Comparison of ENCODE assay signal across 13 cellular contexts in genomic region chr16:29826342-29826695, GRCh38. TPM values are rescaled to one million over a fixed set of nuclear protein-coding genes. Genes with fewer than 3 reads are reported as not detected.
DNase-seq lines count a peak whose midpoint lies in the region; ATAC-seq, FAIRE-seq and TF ChIP-seq lines count a peak whose summit lies in the region.
"Had no signal": no experiment of that assay in that cellular context is flagged by ENCODE, and none has a peak within 500 bp of the region (broad histone marks: within the 10 kb centered on the region; RNA-seq: fewer than 3 reads in every experiment).

No MANE protein-coding gene starts in this region.

- no peaks in the 10 kb centered on the region for H3K36me3 ChIP-seq in pancreas

- peaks cover 6% of the 10 kb centered on the region for H3K27me3 Mint-ChIP-seq in HFFc6 (ENCODE audit: insufficient read depth)
- no peaks in the 10 kb centered on the region for H3K27me3 Mint-ChIP-seq in central memory CD8-positive, alpha-beta T cell

- H3K4me3 Mint-ChIP-seq in HFFc6, result peak overlapping the region; percentile 98; the same call in 1 of the 2 replicates
- H3K4me3 Mint-ChIP-seq in central memory CD8-positive, alpha-beta T cell, result peak overlapping the region; percentile 41

- 86% methylated on average over 8 of the region's 8 CpGs for WGBS in A549 (ENCODE audit: missing lambda C conversion rate)
- 88 to 89% methylated on average over 3 to 5 of the region's 8 CpGs for WGBS in pancreas, 2 donors

- ATAC-seq in A549, result no peak
- ATAC-seq in central memory CD8-positive, alpha-beta T cell (replicated peaks; ENCODE audit: extremely low read depth, poor library complexity, severe bottlenecking), result no peak
- no peak for ATAC-seq in pancreas
- no peak for ATAC-seq in HG02678 (IDR thresholded peaks at IDR 0.05; ENCODE audit: unreplicated experiment)
- no peak for ATAC-seq in GM18505 (IDR thresholded peaks at IDR 0.05; ENCODE audit: unreplicated experiment)

- H3K27ac ChIP-seq in A549, result peak overlapping the region; percentile 92 to 93
- peak overlapping the region in 3 of 4 donors; percentile 26 to 93 (median 92) for H3K27ac ChIP-seq in pancreas
- H3K27ac ChIP-seq: VCaP had no signal

- H3K27ac Mint-ChIP-seq in HFFc6, result peak overlapping the region; percentile 97
- H3K27ac Mint-ChIP-seq in central memory CD8-positive, alpha-beta T cell (ENCODE audit: low read depth), result peak overlapping the region; percentile 84

- H3K36me3 Mint-ChIP-seq in HFFc6 (ENCODE audit: low read depth), result peaks cover 18% of the 10 kb centered on the region
- peaks cover 20% of the 10 kb centered on the region for H3K36me3 Mint-ChIP-seq in central memory CD8-positive, alpha-beta T cell (ENCODE audit: insufficient read depth)

- H3K4me1 ChIP-seq in A549 (peaks cover 89% of the 10 kb centered on the region), pancreas (peaks cover 62 to 79% (median 71%) of the 10 kb centered on the region in 3 donors)

- H3K9me3 ChIP-seq in A549 (no peaks in the 10 kb centered on the region), pancreas (no peaks in the 10 kb centered on the region)

- in situ Hi-C loops in ACHN (cut with HindIII; ENCODE audit: low pct_ligation_motif_present, low pct_unique_long_range_greater_than_20kb, low sequenced_read_pairs), result no loop called here

- no peak for TF ChIP-seq POLR2A in A549 (IDR thresholded peaks at IDR 0.05; ENCODE audit: low read length)
- TF ChIP-seq POLR2A in GM18505 (IDR thresholded peaks at IDR 0.05; ENCODE audit: borderline replicate concordance, extremely low read depth, insufficient read depth, insufficient read length), result no peak

- POLR2A ChIA-PET in A549 (lab: Yijun Ruan, JAX), result interaction anchor here (0.6 to 0.7 kb wide), 2 partner anchors 20 to 222 kb away, joined by 4 read pairs; partner anchors contain the start of gene MAZ

- H3K9me3 Mint-ChIP-seq in HFFc6, result no peaks in the 10 kb centered on the region
- no peaks in the 10 kb centered on the region for H3K9me3 Mint-ChIP-seq in central memory CD8-positive, alpha-beta T cell

- no peak for DNase-seq in A549 (ENCODE audit: low read depth in 1 of 2, low spot score in 1 of 2)
- no peak for DNase-seq in HFFc6
- no peak for DNase-seq in central memory CD8-positive, alpha-beta T cell (ENCODE audit: low spot score in 2 of 2)
- DNase-seq in pancreas, result no peak
- no peak for DNase-seq in HCEC 1CT
- DNase-seq in ACHN, result no peak
- DNase-seq: NCI-H2171; PC-9; stimulated activated CD4-positive, alpha-beta T cell treated with anti-CD3 and anti-CD28 coated beads, Interleukin-1b, Interleukin-23, amount 100 ng/mL, for 48 hours had no signal

- CTCF ChIA-PET in A549 (lab: Yijun Ruan, JAX), result interaction anchor here (0.6 to 24.4 kb wide), 9 partner anchors 10 to 871 kb away, joined by 3 to 568 read pairs (median 4); partner anchors contain the start of genes PAGR1 and TLCD3B

- TF ChIP-seq EP300 in A549 (IDR thresholded peaks at IDR 0.05), result no peak

- H3K27me3 ChIP-seq in pancreas, result no peaks in the 10 kb centered on the region

- no peak overlapping the region for H3K4me3 ChIP-seq in A549
- H3K4me3 ChIP-seq in pancreas, result no peak overlapping the region
- H3K4me3 ChIP-seq: PC-9 had no signal

- peaks cover 61% of the 10 kb centered on the region for H3K4me1 Mint-ChIP-seq in HFFc6 (ENCODE audit: low read depth)
- peaks cover 32% of the 10 kb centered on the region for H3K4me1 Mint-ChIP-seq in central memory CD8-positive, alpha-beta T cell

- H3K4me2 ChIP-seq in A549, result peak overlapping the region; percentile 87

- TF ChIP-seq RAD21 in A549 (conservative IDR thresholded peaks at IDR 0.05 in 1 of 2, IDR thresholded peaks at IDR 0.05 in 1 of 2), result no peak

- FAIRE-seq in A549 (lab: Jason Lieb, UNC), result no peak
- no peak for FAIRE-seq in pancreas (lab: Jason Lieb, UNC)
- FAIRE-seq: GM19239 had no signal

- no peak for TF ChIP-seq CTCF in A549 (IDR thresholded peaks at IDR 0.05)
- TF ChIP-seq CTCF in HFFc6 (IDR thresholded peaks at IDR 0.05), result no peak
- TF ChIP-seq CTCF in pancreas (IDR thresholded peaks at IDR 0.05), result no peak

- intact Hi-C loops in pancreas (cut with DNase I), result no loop called here

TF ChIP-seq in A549, 52 proteins besides CTCF, POLR2A, EP300 and RAD21:
- no peak for TF ChIP-seq NFE2L2 (conservative IDR thresholded peaks at IDR 0.05; ENCODE audit: low read length)
- TF ChIP-seq HDAC2 (IDR thresholded peaks at IDR 0.05), result no peak
- no peak for TF ChIP-seq ZC3H11A (IDR thresholded peaks at IDR 0.05)
- TF ChIP-seq USF2 (IDR thresholded peaks at IDR 0.05), result no peak
- TF ChIP-seq BHLHE40 (IDR thresholded peaks at IDR 0.05; ENCODE audit: low read depth, low read length), result no peak
- TF ChIP-seq ZSCAN20 (CRISPR knock-in tag; IDR thresholded peaks at IDR 0.05), result no peak
- TF ChIP-seq RCOR1 (IDR thresholded peaks at IDR 0.05; ENCODE audit: low read depth, low read length), result no peak
- no peak for TF ChIP-seq GATA3 (IDR thresholded peaks at IDR 0.05; ENCODE audit: borderline replicate concordance)
- TF ChIP-seq EHF (CRISPR knock-in tag; IDR thresholded peaks at IDR 0.05), result no peak

RNA-seq across cellular contexts. Expression of gene MVP, which starts 6.1 kb away (rescaled TPM):
- 73.3 and 87.7 TPM in 2 replicates for polyA plus RNA-seq in A549 (2011; rRNA removed)
- 50.3 and 58.7 TPM in 2 replicates for polyA plus RNA-seq in A549 (2012; cell fraction: cytosol; rRNA removed)
- polyA plus RNA-seq in A549 (2012; cell fraction: nucleus; rRNA removed), result 188 and 201 TPM in 2 replicates
- polyA plus RNA-seq in A549 (2017; fragmentation: RNase III; extraction: RNeasy Plus Mini Kit Qiagen cat#74134 plus additional on column Dnase treatment), result 86.2 to 109 TPM (median 106 TPM) in 3 replicates
- 325 and 351 TPM in 2 replicates for polyA minus RNA-seq in A549 (2011; rRNA and poly(A)+ RNA removed)
- total RNA-seq in HFFc6 (2021; fragmentation: NEBNext Ultra II Directional; extraction: Animal tissue kit (Norgen Biotek cat#: 25700)), result 100 to 1,000 TPM; 234 to 296 (median 268) TPM
- total RNA-seq in pancreas, result 100 to 1,000 TPM in 2 of 6 donors, 10 to 100 TPM in 4; 58.8 to 123 (median 77.5) TPM
- polyA plus RNA-seq in pancreas, result 100 to 1,000 TPM; 119 to 179 TPM

RNA-seq across cellular contexts. Expression of gene PAGR1, which starts 10.4 kb away (rescaled TPM):
- polyA plus RNA-seq in A549 (2011; rRNA removed), result 18.9 and 26.7 TPM in 2 replicates
- 43.8 and 50.3 TPM in 2 replicates for polyA plus RNA-seq in A549 (2012; cell fraction: cytosol; rRNA removed)
- 25.9 and 29.0 TPM in 2 replicates for polyA plus RNA-seq in A549 (2012; cell fraction: nucleus; rRNA removed)
- polyA plus RNA-seq in A549 (2017; fragmentation: RNase III; extraction: RNeasy Plus Mini Kit Qiagen cat#74134 plus additional on column Dnase treatment), result 41.0 to 44.5 TPM (median 43.1 TPM) in 3 replicates
- 4.3 and 5.9 TPM in 2 replicates for polyA minus RNA-seq in A549 (2011; rRNA and poly(A)+ RNA removed)
- total RNA-seq in HFFc6 (2021; fragmentation: NEBNext Ultra II Directional; extraction: Animal tissue kit (Norgen Biotek cat#: 25700)), result 10 to 100 TPM; 12.9 to 19.2 (median 17.7) TPM
- total RNA-seq in pancreas, result 10 to 100 TPM in 3 of 6 donors, 1 to 10 TPM in 3; 8.1 to 14.5 (median 10.4) TPM
- polyA plus RNA-seq in pancreas, result 10 to 100 TPM; 34.5 to 34.7 TPM

RNA-seq across cellular contexts. Expression of gene PRRT2, which starts 14.3 kb away (rescaled TPM):
- 0.25 and 0.34 TPM in 2 replicates for polyA plus RNA-seq in A549 (2011; rRNA removed)
- 0.54 and 0.62 TPM in 2 replicates for polyA plus RNA-seq in A549 (2012; cell fraction: cytosol; rRNA removed)
- polyA plus RNA-seq in A549 (2012; cell fraction: nucleus; rRNA removed), result 5.0 and 5.1 TPM in 2 replicates
- 0.34 to 0.55 TPM (median 0.44 TPM) in 3 replicates for polyA plus RNA-seq in A549 (2017; fragmentation: RNase III; extraction: RNeasy Plus Mini Kit Qiagen cat#74134 plus additional on column Dnase treatment)
- 0.29 and 0.34 TPM in 2 replicates for polyA minus RNA-seq in A549 (2011; rRNA and poly(A)+ RNA removed)
- total RNA-seq in HFFc6 (2021; fragmentation: NEBNext Ultra II Directional; extraction: Animal tissue kit (Norgen Biotek cat#: 25700)), result 1 to 10 TPM; 2.9 to 4.3 (median 3.6) TPM
- total RNA-seq in pancreas, result 1 to 10 TPM in 1 of 6 donors, under 1 TPM in 5; 0.35 to 1.2 (median 0.45) TPM
- polyA plus RNA-seq in pancreas, result 1 to 10 TPM; 2.6 to 3.2 TPM

RNA-seq across cellular contexts. Expression of gene MAZ, which starts 20.0 kb away (rescaled TPM):
- polyA plus RNA-seq in A549 (2011; rRNA removed) (79.6 and 99.7 TPM in 2 replicates), A549 (2017; fragmentation: RNase III; extraction: RNeasy Plus Mini Kit Qiagen cat#74134 plus additional on column Dnase treatment) (216 to 231 TPM (median 221 TPM) in 3 replicates), pancreas (100 to 1,000 TPM in 1 of 2 donors, 10 to 100 TPM in 1; 94.1 to 107 TPM)
- 192 and 249 TPM in 2 replicates for polyA plus RNA-seq in A549 (2012; cell fraction: cytosol; rRNA removed)
- polyA plus RNA-seq in A549 (2012; cell fraction: nucleus; rRNA removed), result 213 and 345 TPM in 2 replicates
- 200 and 239 TPM in 2 replicates for polyA minus RNA-seq in A549 (2011; rRNA and poly(A)+ RNA removed)
- total RNA-seq in HFFc6 (2021; fragmentation: NEBNext Ultra II Directional; extraction: Animal tissue kit (Norgen Biotek cat#: 25700)), result 100 to 1,000 TPM; 148 to 178 (median 165) TPM
- total RNA-seq in pancreas, result 100 to 1,000 TPM in 1 of 6 donors, 10 to 100 TPM in 5; 84.8 to 122 (median 96.2) TPM

RNA-seq across cellular contexts. Expression of gene KIF22, which starts 35.8 kb away (rescaled TPM):
- polyA plus RNA-seq in A549 (2011; rRNA removed), result 64.3 and 85.9 TPM in 2 replicates
- 131 and 139 TPM in 2 replicates for polyA plus RNA-seq in A549 (2012; cell fraction: cytosol; rRNA removed)
- 316 and 319 TPM in 2 replicates for polyA plus RNA-seq in A549 (2012; cell fraction: nucleus; rRNA removed)
- polyA plus RNA-seq in A549 (2017; fragmentation: RNase III; extraction: RNeasy Plus Mini Kit Qiagen cat#74134 plus additional on column Dnase treatment), result 70.0 to 73.7 TPM (median 72.6 TPM) in 3 replicates
- polyA minus RNA-seq in A549 (2011; rRNA and poly(A)+ RNA removed), result 147 and 158 TPM in 2 replicates
- total RNA-seq in HFFc6 (2021; fragmentation: NEBNext Ultra II Directional; extraction: Animal tissue kit (Norgen Biotek cat#: 25700)), result 10 to 100 TPM; 26.4 to 50.3 (median 48.9) TPM
- total RNA-seq in pancreas, result 10 to 100 TPM in 4 of 6 donors, 1 to 10 TPM in 2; 7.7 to 17.4 (median 11.0) TPM
- 10 to 100 TPM; 43.1 to 51.2 TPM for polyA plus RNA-seq in pancreas
